In the genomic region with DNA sequence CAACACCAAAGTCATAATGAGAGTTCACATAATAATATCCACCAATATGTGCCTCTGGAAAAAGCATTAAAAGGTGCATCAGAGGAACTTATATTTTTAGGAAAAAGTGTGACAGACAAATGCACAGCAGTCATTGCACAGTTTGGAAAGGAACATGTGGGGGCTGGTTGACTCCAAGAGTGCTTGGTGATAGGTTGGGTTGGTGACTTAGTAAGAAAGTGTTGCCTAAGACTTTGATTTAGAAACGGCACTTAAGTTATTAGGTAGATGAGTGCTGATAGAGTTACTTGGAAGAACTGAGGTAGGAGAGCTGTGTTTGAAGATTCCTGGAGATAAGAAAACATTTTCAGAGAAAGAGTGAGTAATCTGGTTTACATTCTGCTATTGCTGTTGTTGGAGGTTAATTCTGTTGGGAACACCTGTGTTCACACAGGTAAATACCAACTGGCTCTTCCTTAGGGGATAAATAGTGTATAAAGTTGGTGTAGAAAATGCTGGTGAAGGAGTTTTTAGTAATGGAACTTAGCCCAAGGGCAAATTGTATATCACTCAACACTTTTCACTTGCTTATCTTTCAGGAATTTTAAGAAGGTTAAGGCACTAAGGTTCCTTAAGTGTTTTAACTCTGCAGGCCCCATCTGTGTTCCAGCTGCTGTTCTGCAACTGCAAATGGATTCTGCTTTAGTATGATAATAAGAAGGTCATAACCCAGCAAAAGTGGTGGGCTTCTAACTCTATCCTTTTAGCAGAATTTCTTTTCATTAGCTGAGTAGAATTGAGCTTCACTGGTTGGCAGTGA, we compare ENCODE assay signal across 19 cellular contexts.
A peak's percentile ranks its signal among the peaks of the same experiment; 100 is the strongest.
DNase-seq lines count a peak whose midpoint lies in the region; ATAC-seq and TF ChIP-seq lines count a peak whose summit lies in the region.
"Had no signal": no experiment of that assay in that cellular context is flagged by ENCODE, and none has a peak within 500 bp of the region (broad histone marks: within the 10 kb centered on the region; RNA-seq: fewer than 3 reads in every experiment).

No MANE protein-coding gene starts in this region.

- no peak overlapping the region for H3K18ac ChIP-seq in mesendoderm (ENCODE audit: low read length)

- no peaks in the 10 kb centered on the region for H3K9me3 Mint-ChIP-seq in endothelial cell (ENCODE audit: unreplicated experiment)

- no peak overlapping the region for H3K9ac ChIP-seq in BLaER1 treated with 17β-estradiol and CSF1 and Interleukin-3, amounts not matched to agents 10 nM and 100 nM
- no peak overlapping the region for H3K9ac ChIP-seq in mesendoderm (ENCODE audit: low read length)
- H3K9ac ChIP-seq: GM23248 had no signal

- H2BK5ac ChIP-seq in mesendoderm (ENCODE audit: low read length), result no peak overlapping the region

- no peak for TF ChIP-seq CTCF in HFF-Myc (IDR thresholded peaks at IDR 0.05; ENCODE audit: low read depth, low read length, missing control alignments)
- TF ChIP-seq CTCF in endothelial cell (IDR thresholded peaks at IDR 0.05; ENCODE audit: unreplicated experiment), result no peak

- ATAC-seq in GM18502 (IDR thresholded peaks at IDR 0.05; ENCODE audit: poor library complexity, unreplicated experiment), result no peak
- ATAC-seq: K562 had no signal

- H3K79me2 ChIP-seq in mesendoderm (ENCODE audit: control insufficient read depth, insufficient read depth, low read length), result no peaks in the 10 kb centered on the region

- H3K4me1 ChIP-seq in BLaER1 treated with 17β-estradiol and CSF1 and Interleukin-3, amounts not matched to agents 10 nM and 100 nM, result peaks cover 10 to 80% (median 40%) of the 10 kb centered on the region in 10 experiments
- H3K4me1 ChIP-seq in mesendoderm (ENCODE audit: control insufficient read depth, low read depth, low read length), result no peaks in the 10 kb centered on the region
- H3K4me1 ChIP-seq: SJCRH30 had no signal

- peaks cover 0 to 61% (median 39%) of the 10 kb centered on the region in 11 experiments; a peak in 17 of 22 replicates for H3K9me3 ChIP-seq in BLaER1 treated with 17β-estradiol and CSF1 and Interleukin-3, amounts not matched to agents 10 nM and 100 nM (replicated peaks in 1 of 11)
- H3K9me3 ChIP-seq: SJCRH30 had no signal

- H4K8ac ChIP-seq in mesendoderm (ENCODE audit: low read depth, low read length), result no peak overlapping the region

- DNase-seq in HFF-Myc (ENCODE audit: extremely low read depth, low read depth) (peak; percentile 43), head of caudate nucleus (peak in 23 of 42 donors; percentile 16 to 80 (median 42)), mesendoderm (peak; percentile 30), COLO829 (ENCODE audit: low spot score) (no peak), endothelial cell (ENCODE audit: low spot score) (no peak), HuH-7.5 (ENCODE audit: low spot score) (no peak)
- DNase-seq: ACHN, C1 segment of cervical spinal cord, COR-L47, GDM1, GM23248, NCI-H1048, NCI-H146, NCI-H2107, SJCRH30, SW 1271 had no signal

- no peaks in the 10 kb centered on the region for H3K4me1 Mint-ChIP-seq in endothelial cell (ENCODE audit: unreplicated experiment)

- H3K4ac ChIP-seq in mesendoderm (ENCODE audit: low read depth, low read length), result no peak overlapping the region

- H3K79me1 ChIP-seq in mesendoderm (ENCODE audit: low read length), result no peaks in the 10 kb centered on the region

- H3K4me3 Mint-ChIP-seq in endothelial cell (ENCODE audit: unreplicated experiment), result no peak overlapping the region

- no peaks in the 10 kb centered on the region for H3K27me3 ChIP-seq in BLaER1 treated with 17β-estradiol and CSF1 and Interleukin-3, amounts not matched to agents 10 nM and 100 nM
- no peaks in the 10 kb centered on the region for H3K27me3 ChIP-seq in mesendoderm (ENCODE audit: insufficient read depth, low read length, poor library complexity)
- H3K27me3 ChIP-seq: SJCRH30 had no signal

- peak overlapping the region in 1 of 10 experiments; percentile 29; a peak in 2 of 20 replicates for H3K4me3 ChIP-seq in BLaER1 treated with 17β-estradiol and CSF1 and Interleukin-3, amounts not matched to agents 10 nM and 100 nM
- H3K4me3 ChIP-seq in HFF-Myc (replicated peaks; ENCODE audit: low read depth, low read length), result no peak overlapping the region
- H3K4me3 ChIP-seq in mesendoderm (ENCODE audit: low read length), result no peak overlapping the region
- H3K4me3 ChIP-seq: GM23248, K562, SJCRH30 had no signal

- H2BK15ac ChIP-seq in mesendoderm (replicated peaks; ENCODE audit: low read depth), result no peak overlapping the region

- H2BK120ac ChIP-seq in mesendoderm (ENCODE audit: low read depth, low read length), result no peak overlapping the region

- H3K4me2 ChIP-seq in BLaER1 treated with 17β-estradiol and CSF1 and Interleukin-3, amounts not matched to agents 10 nM and 100 nM, result peak overlapping the region; percentile 23 to 67 (median 50); a peak in 21 of 22 replicates
- no peak overlapping the region for H3K4me2 ChIP-seq in mesendoderm (ENCODE audit: low read length)

- H3K36me3 Mint-ChIP-seq in endothelial cell (ENCODE audit: low read depth, unreplicated experiment), result no peaks in the 10 kb centered on the region

- H4K5ac ChIP-seq in mesendoderm (ENCODE audit: low read length), result no peak overlapping the region

- H3K36me3 ChIP-seq in BLaER1 treated with 17β-estradiol and CSF1 and Interleukin-3, amounts not matched to agents 10 nM and 100 nM, result no peaks in the 10 kb centered on the region
- H3K36me3 ChIP-seq in mesendoderm (ENCODE audit: control insufficient read depth, insufficient read depth, low read length), result no peaks in the 10 kb centered on the region
- H3K36me3 ChIP-seq: SJCRH30 had no signal

- no peak overlapping the region for H3K56ac ChIP-seq in mesendoderm (ENCODE audit: low read length)

- H2AK5ac ChIP-seq in mesendoderm (ENCODE audit: low read length), result no peak overlapping the region

- H3K27me3 Mint-ChIP-seq in endothelial cell (ENCODE audit: unreplicated experiment), result no peaks in the 10 kb centered on the region

- intact Hi-C loops in head of caudate nucleus (cut with DNase I), result no loop called here

- H3K23ac ChIP-seq in mesendoderm (ENCODE audit: low read length), result no peak overlapping the region

- no peak overlapping the region; a peak in 2 of 22 replicates for H3K27ac ChIP-seq in BLaER1 treated with 17β-estradiol and CSF1 and Interleukin-3, amounts not matched to agents 10 nM and 100 nM
- H3K27ac ChIP-seq in mesendoderm (ENCODE audit: low read depth, low read length), result no peak overlapping the region
- H3K27ac ChIP-seq: GM23248, SJCRH30 had no signal

- no peaks in the 10 kb centered on the region for H4K20me1 ChIP-seq in BLaER1 treated with 17β-estradiol and CSF1 and Interleukin-3, amounts not matched to agents 10 nM and 100 nM

- no CpG with 5 or more reads among the region's 1 CpG for WGBS in mesendoderm (ENCODE audit: extremely low coverage, insufficient coverage, low lambda C conversion rate)

- no peak overlapping the region for H3K27ac Mint-ChIP-seq in endothelial cell (ENCODE audit: unreplicated experiment)

Comparison
In these comparisons a context has a peak if more than half of its experiments do, and no peak if none do; other contexts are left out.
1. DNase-seq: peak in HFF-Myc (single experiment), head of caudate nucleus (23 of 42) and mesendoderm (single experiment); none in COLO829 (single experiment), endothelial cell (single experiment) and HuH-7.5 (single experiment).